Comparison of ENCODE assay signal across 40 cellular contexts in the genomic region with DNA sequence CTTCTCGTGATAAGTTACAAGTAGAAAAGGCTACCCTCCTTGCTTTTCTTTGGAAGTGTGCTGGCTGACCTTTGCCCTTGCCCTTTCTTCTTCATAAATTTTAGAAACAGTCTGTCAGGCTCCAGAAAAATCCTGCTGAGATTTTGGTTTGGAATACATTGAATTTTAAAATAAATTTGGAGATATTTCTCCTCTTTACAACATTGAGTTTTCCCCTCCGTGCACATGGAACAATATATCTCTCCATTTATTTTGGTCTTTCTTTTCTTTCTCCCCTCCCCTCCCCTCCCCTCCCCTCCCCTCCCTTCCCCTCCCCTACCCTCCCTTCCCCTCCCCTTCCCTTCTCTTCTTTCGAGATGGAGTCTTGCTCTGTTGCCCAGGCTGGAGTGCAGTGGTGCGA. TPM values are rescaled to one million over a fixed set of nuclear protein-coding genes. Genes with fewer than 3 reads are reported as not detected.
"Had no signal": no experiment of that assay in that cellular context is flagged by ENCODE, and none has a peak within 500 bp of the region (broad histone marks: within the 10 kb centered on the region; RNA-seq: fewer than 3 reads in every experiment).

No MANE protein-coding gene starts in this region.

- DNase-seq: activated effector memory CD4-positive, alpha-beta T cell treated with anti-CD3 and anti-CD28 coated beads, Interleukin-2, amount 50 U/mL, for 16 hours; activated effector memory CD4-positive, alpha-beta T cell treated with Interleukin-2 at 50 U/mL for 16 hours; activated gamma-delta T cell; activated gamma-delta T cell treated with Interleukin-2 at 50 U/mL for 16 hours; activated naive CD4-positive, alpha-beta T cell; activated naive CD4-positive, alpha-beta T cell treated with anti-CD3 and anti-CD28 coated beads for 36 hours; activated naive CD4-positive, alpha-beta T cell treated with anti-CD3 and anti-CD28 coated beads, Interleukin-2, amount 10 ng/mL, durations not matched to agents 7 days and 5 days; activated naive CD4-positive, alpha-beta T cell treated with anti-CD3 and anti-CD28 coated beads, Interleukin-2, amount 50 U/mL, for 16 hours; activated naive CD4-positive, alpha-beta T cell treated with Interleukin-2 at 50 U/mL for 16 hours; activated naive CD8-positive, alpha-beta T cell treated with anti-CD3 and anti-CD28 coated beads for 36 hours; activated naive CD8-positive, alpha-beta T cell treated with anti-CD3 and anti-CD28 coated beads, Interleukin-2, amount 10 ng/mL, durations not matched to agents 7 days and 5 days; activated naive CD8-positive, alpha-beta T cell treated with anti-CD3 and anti-CD28 coated beads, Interleukin-2, amount 50 U/mL, for 24 hours; activated T-cell treated with anti-CD3 and anti-CD28 coated beads, Interleukin-2, amount 50 U/mL, for 1 hour; activated T-cell treated with anti-CD3 and anti-CD28 coated beads, Interleukin-2, amount 50 U/mL, for 24 hours; activated T-cell treated with anti-CD3 and anti-CD28 coated beads, Interleukin-2, amount 50 U/mL, for 4 hours; activated T-cell treated with anti-CD3 and anti-CD28 coated beads, Interleukin-2, amount 50 U/mL, for 48 hours; activated T-cell treated with anti-CD3 and anti-CD28 coated beads, Interleukin-2, amount 50 U/mL, for 72 hours; adrenal gland; amniotic stem cell; amygdala; anterior cingulate cortex; aorta; body of pancreas; brain microvascular endothelial cell; caudate nucleus; central memory CD4-positive, alpha-beta T cell; cerebellar nuclear complex had no signal

- H3K27ac ChIP-seq: adrenal gland, ascending aorta, body of pancreas, brain microvascular endothelial cell, breast epithelium, cardiac muscle cell had no signal

- H3K4me1 ChIP-seq: adrenal gland, ascending aorta, body of pancreas, breast epithelium had no signal

- H3K9me3 ChIP-seq: adrenal gland, ascending aorta, body of pancreas, breast epithelium had no signal

- H3K36me3 ChIP-seq: adrenal gland, ascending aorta, brain microvascular endothelial cell, breast epithelium, cardiac muscle cell had no signal

- H3K27me3 ChIP-seq: ascending aorta, body of pancreas, brain microvascular endothelial cell had no signal

- ATAC-seq: activated naive CD4-positive, alpha-beta T cell treated with anti-CD3 and anti-CD28 coated beads, Interleukin-2, amount 50 U/mL, for 72 hours; activated naive CD8-positive, alpha-beta T cell treated with anti-CD3 and anti-CD28 coated beads, Interleukin-2, amount 50 U/mL, for 24 hours; activated T-cell treated with anti-CD3 and anti-CD28 coated beads, Interleukin-2, amount 50 U/mL, for 4 hours; activated T-cell treated with anti-CD3 and anti-CD28 coated beads, Interleukin-2, amount 50 U/mL, for 72 hours; activated T-helper 17 cell treated with anti-CD3 and anti-CD28 coated beads, Interleukin-2, amount 50 U/mL, for 72 hours; body of pancreas had no signal

- FAIRE-seq: astrocyte, bronchial epithelial cell had no signal

- H3K4me3 ChIP-seq: adrenal gland, ascending aorta, body of pancreas, breast epithelium, cardiac muscle cell had no signal

RNA-seq across cellular contexts. Expression of gene KLK4, which starts 8.6 kb away (rescaled TPM):
- total RNA-seq: activated naive CD4-positive, alpha-beta T cell treated with anti-CD3 and anti-CD28 coated beads for 36 hours; activated naive CD4-positive, alpha-beta T cell treated with anti-CD3 and anti-CD28 coated beads, Interleukin-2, amount 50 U/mL, for 72 hours; activated naive CD8-positive, alpha-beta T cell treated with anti-CD3 and anti-CD28 coated beads for 36 hours; activated naive CD8-positive, alpha-beta T cell treated with anti-CD3 and anti-CD28 coated beads, Interleukin-2, amount 10 ng/mL, durations not matched to agents 7 days and 5 days; activated T-cell treated with anti-CD3 and anti-CD28 coated beads, Interleukin-2, amount 50 U/mL, for 4 hours; activated T-cell treated with anti-CD3 and anti-CD28 coated beads, Interleukin-2, amount 50 U/mL, for 72 hours; activated T-helper 1 cell treated with anti-CD3 and anti-CD28 coated beads, Interleukin-12 subunit alpha, Interleukin-12 subunit beta, Interleukin-2, Interleukin-4 antibody, amounts not matched to agents 30 ng/mL and 10 ng/mL and 1 ng/mL, durations not matched to agents 14 hours and 24 hours and 36 hours; activated T-helper 17 cell treated with anti-CD3 and anti-CD28 coated beads, Interleukin-2, amount 50 U/mL, for 72 hours; activated T-helper 2 cell treated with anti-CD3 and anti-CD28 coated beads, Interferon-gamma antibody, Interleukin-2, Interleukin-4, amounts not matched to agents 10 μg/mL and 5 μg/mL and 100 μg/mL, durations not matched to agents 14 hours and 24 hours and 36 hours; aorta; ascending aorta; astrocyte; body of pancreas; breast epithelium; bronchial epithelial cell; cardiac muscle cell; cardiac septum; chondrocyte had no signal
- polyA plus RNA-seq: adipose tissue, aorta, cardiac muscle cell had no signal

RNA-seq across cellular contexts. Expression of gene KLK2, which starts 29.4 kb away (rescaled TPM):
- total RNA-seq: activated naive CD4-positive, alpha-beta T cell treated with anti-CD3 and anti-CD28 coated beads for 36 hours; activated T-cell treated with anti-CD3 and anti-CD28 coated beads, Interleukin-2, amount 50 U/mL, for 4 hours; activated T-helper 1 cell treated with anti-CD3 and anti-CD28 coated beads, Interleukin-12 subunit alpha, Interleukin-12 subunit beta, Interleukin-2, Interleukin-4 antibody, amounts not matched to agents 30 ng/mL and 10 ng/mL and 1 ng/mL, durations not matched to agents 14 hours and 24 hours and 36 hours; activated T-helper 2 cell treated with anti-CD3 and anti-CD28 coated beads, Interferon-gamma antibody, Interleukin-2, Interleukin-4, amounts not matched to agents 10 μg/mL and 5 μg/mL and 100 μg/mL, durations not matched to agents 14 hours and 24 hours and 36 hours; aorta; ascending aorta; astrocyte; body of pancreas; cardiac muscle cell; cardiac septum; chondrocyte had no signal
- polyA plus RNA-seq: aorta, cardiac muscle cell had no signal

RNA-seq across cellular contexts. Expression of gene KLK3, which starts 47.9 kb away (rescaled TPM):
- total RNA-seq: activated naive CD4-positive, alpha-beta T cell treated with anti-CD3 and anti-CD28 coated beads for 36 hours; activated naive CD4-positive, alpha-beta T cell treated with anti-CD3 and anti-CD28 coated beads, Interleukin-2, amount 50 U/mL, for 72 hours; activated naive CD8-positive, alpha-beta T cell treated with anti-CD3 and anti-CD28 coated beads for 36 hours; activated naive CD8-positive, alpha-beta T cell treated with anti-CD3 and anti-CD28 coated beads, Interleukin-2, amount 10 ng/mL, durations not matched to agents 7 days and 5 days; activated T-cell treated with anti-CD3 and anti-CD28 coated beads, Interleukin-2, amount 50 U/mL, for 4 hours; activated T-cell treated with anti-CD3 and anti-CD28 coated beads, Interleukin-2, amount 50 U/mL, for 72 hours; activated T-helper 1 cell treated with anti-CD3 and anti-CD28 coated beads, Interleukin-12 subunit alpha, Interleukin-12 subunit beta, Interleukin-2, Interleukin-4 antibody, amounts not matched to agents 30 ng/mL and 10 ng/mL and 1 ng/mL, durations not matched to agents 14 hours and 24 hours and 36 hours; activated T-helper 17 cell treated with anti-CD3 and anti-CD28 coated beads, Interleukin-2, amount 50 U/mL, for 72 hours; activated T-helper 2 cell treated with anti-CD3 and anti-CD28 coated beads, Interferon-gamma antibody, Interleukin-2, Interleukin-4, amounts not matched to agents 10 μg/mL and 5 μg/mL and 100 μg/mL, durations not matched to agents 14 hours and 24 hours and 36 hours; aorta; ascending aorta; astrocyte; body of pancreas; bronchial epithelial cell; cardiac muscle cell; cardiac septum; cerebellum; chondrocyte had no signal
- polyA plus RNA-seq: cardiac muscle cell had no signal

RNA-seq across cellular contexts. Expression of gene KLK5, which starts 50.2 kb away (rescaled TPM):
- total RNA-seq: activated naive CD4-positive, alpha-beta T cell treated with anti-CD3 and anti-CD28 coated beads for 36 hours; activated naive CD4-positive, alpha-beta T cell treated with anti-CD3 and anti-CD28 coated beads, Interleukin-2, amount 50 U/mL, for 72 hours; activated naive CD8-positive, alpha-beta T cell treated with anti-CD3 and anti-CD28 coated beads for 36 hours; activated naive CD8-positive, alpha-beta T cell treated with anti-CD3 and anti-CD28 coated beads, Interleukin-2, amount 10 ng/mL, durations not matched to agents 7 days and 5 days; activated T-cell treated with anti-CD3 and anti-CD28 coated beads, Interleukin-2, amount 50 U/mL, for 4 hours; activated T-cell treated with anti-CD3 and anti-CD28 coated beads, Interleukin-2, amount 50 U/mL, for 72 hours; activated T-helper 1 cell treated with anti-CD3 and anti-CD28 coated beads, Interleukin-12 subunit alpha, Interleukin-12 subunit beta, Interleukin-2, Interleukin-4 antibody, amounts not matched to agents 30 ng/mL and 10 ng/mL and 1 ng/mL, durations not matched to agents 14 hours and 24 hours and 36 hours; activated T-helper 17 cell treated with anti-CD3 and anti-CD28 coated beads, Interleukin-2, amount 50 U/mL, for 72 hours; activated T-helper 2 cell treated with anti-CD3 and anti-CD28 coated beads, Interferon-gamma antibody, Interleukin-2, Interleukin-4, amounts not matched to agents 10 μg/mL and 5 μg/mL and 100 μg/mL, durations not matched to agents 14 hours and 24 hours and 36 hours; adrenal gland; aorta; ascending aorta; astrocyte; body of pancreas; cardiac muscle cell; cardiac septum; cerebellum had no signal
- polyA plus RNA-seq: adrenal gland, aorta, cardiac muscle cell had no signal
